Comparison of ENCODE assay signal across 10 cellular contexts in the genomic region with DNA sequence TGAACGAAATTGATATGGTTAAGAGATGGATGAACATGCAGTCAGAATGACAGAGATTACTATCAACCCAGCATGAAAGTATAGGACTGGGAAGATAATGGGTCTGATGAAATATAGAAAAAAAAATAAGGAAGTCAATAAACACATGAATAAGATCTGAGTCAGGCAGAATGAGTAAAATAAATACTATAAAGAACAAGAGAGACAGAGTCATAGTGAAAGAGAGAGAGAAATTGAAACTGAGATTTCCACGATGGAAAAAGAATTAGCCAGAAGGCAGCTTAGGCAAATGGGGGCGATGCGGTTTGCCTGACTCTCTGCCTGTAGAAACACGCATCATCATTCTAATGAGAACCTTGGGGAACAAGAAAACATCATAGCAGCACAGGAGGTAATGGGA. TPM values are rescaled to one million over a fixed set of nuclear protein-coding genes. Genes with fewer than 3 reads are reported as not detected.
DNase-seq lines count a peak whose midpoint lies in the region; ATAC-seq and TF ChIP-seq lines count a peak whose summit lies in the region.
"Had no signal": no experiment of that assay in that cellular context is flagged by ENCODE, and none has a peak within 500 bp of the region (broad histone marks: within the 10 kb centered on the region; RNA-seq: fewer than 3 reads in every experiment).

No MANE protein-coding gene starts in this region.

- DNase-seq in H4 (ENCODE audit: low spot score), result peak; percentile 55
- peak; percentile 68 for DNase-seq in IMR-90
- peak; percentile 62 for DNase-seq in fibroblast of peridontal ligament (ENCODE audit: extremely low read depth)
- no peak for DNase-seq in natural killer cell
- DNase-seq in DMS53 (lab: John Stamatoyannopoulos, UW), result no peak
- DNase-seq in DMS 273 treated with DMSO at 0.1 percent for 48 hours (lab: John Stamatoyannopoulos, UW), result no peak
- no peak for DNase-seq in coronary artery (ENCODE audit: low spot score)
- DNase-seq: effector memory CD4-positive, alpha-beta T cell had no signal

- peak overlapping the region; percentile 64 for H4K91ac ChIP-seq in IMR-90 (ENCODE audit: insufficient read depth, low read depth, low read length)

- no peak overlapping the region for H2AK9ac ChIP-seq in IMR-90 (replicated peaks; ENCODE audit: low read depth, low read length, poor library complexity)

- 0 out of 2 replicates have a peak overlapping the region, but pooled peaks have one; percentile 35 for H3K56ac ChIP-seq in IMR-90 (ENCODE audit: extremely low read depth, insufficient read depth, low read length)

- no peaks in the 10 kb centered on the region for H3K79me1 ChIP-seq in IMR-90 (ENCODE audit: low read depth in 1 of 2, low read length in 2 of 2)

- peaks cover 17 to 34% of the 10 kb centered on the region in 2 donors for H3K9me3 Mint-ChIP-seq in natural killer cell

- peak overlapping the region; percentile 91 for H2BK120ac ChIP-seq in IMR-90 (ENCODE audit: low read depth, low read length)

- H3K14ac ChIP-seq in IMR-90 (replicated peaks; ENCODE audit: low read depth, low read length), result peak overlapping the region; percentile 81; the same call in 1 of the 2 replicates

- dilution Hi-C loops in IMR-90 (cut with HindIII; ENCODE audit: low sequenced_read_pairs, unreplicated experiment), result no loop called here

- no peaks in the 10 kb centered on the region for H3K9me1 ChIP-seq in IMR-90 (ENCODE audit: insufficient read depth, low read length)

- TF ChIP-seq POLR2A in IMR-90 (IDR thresholded peaks at IDR 0.05; ENCODE audit: low read depth, low read length), result no peak

- no peaks in the 10 kb centered on the region for H3K9me3 ChIP-seq in IMR-90 (ENCODE audit: control insufficient read depth, insufficient read depth, low read length)

- H3K27ac ChIP-seq in IMR-90 (ENCODE audit: insufficient read depth, low read length) (peak overlapping the region; percentile 8; the same call in 1 of the 2 replicates), coronary artery (no peak overlapping the region)

- H3K4me3 ChIP-seq in IMR-90 (ENCODE audit: insufficient read depth, low read depth, low read length) (peak overlapping the region; percentile 18; the same call in 1 of the 2 replicates), coronary artery (no peak overlapping the region)
- H3K4me3 ChIP-seq: GM23338 had no signal

- peak overlapping the region; percentile 76 for H2AFZ ChIP-seq in IMR-90 (replicated peaks; ENCODE audit: low read length, poor library complexity)
- H2AFZ ChIP-seq: GM23338 had no signal

- WGBS in IMR-90 (ENCODE audit: extremely low coverage in 2 of 2, insufficient read length in 1 of 2), 2 experiments, result no CpG with 5 or more reads among the region's 5 CpGs

- no peak for TF ChIP-seq CTCF in IMR-90 (conservative IDR thresholded peaks at IDR 0.05; ENCODE audit: low read depth, low read length)
- TF ChIP-seq CTCF in natural killer cell (IDR thresholded peaks at IDR 0.05), result no peak
- TF ChIP-seq CTCF in coronary artery (IDR thresholded peaks at IDR 0.05), result no peak

- POLR2A ChIA-PET in IMR-90 (lab: Charles Lee; ENCODE audit: unreplicated experiment), result no interaction called here

- H3K27me3 Mint-ChIP-seq in natural killer cell (ENCODE audit: low read depth in 2 of 2), result no peaks in the 10 kb centered on the region

- H4K5ac ChIP-seq in IMR-90 (ENCODE audit: low read depth, low read length), result peak overlapping the region; percentile 6; the same call in 1 of the 2 replicates

- peak overlapping the region; percentile 54 for H3K23ac ChIP-seq in IMR-90 (ENCODE audit: low read depth, low read length)

- H3K4me1 Mint-ChIP-seq in natural killer cell, result no peaks in the 10 kb centered on the region

- peak overlapping the region; percentile 25 for H2BK5ac ChIP-seq in IMR-90 (ENCODE audit: low read depth, low read length, poor library complexity, severe bottlenecking)

- peak overlapping the region; percentile 43; the same call in 1 of the 2 replicates for H2AK5ac ChIP-seq in IMR-90 (ENCODE audit: low read depth, low read length)

- peaks cover 20% of the 10 kb centered on the region for H3K36me3 Mint-ChIP-seq in natural killer cell

- H4K20me1 ChIP-seq in IMR-90 (ENCODE audit: insufficient read depth, low read length), result no peaks in the 10 kb centered on the region

- no peaks in the 10 kb centered on the region; the same call in 1 of the 2 replicates for H3K4me1 ChIP-seq in IMR-90 (ENCODE audit: control insufficient read depth, insufficient read depth, low read length)

- H2BK15ac ChIP-seq in IMR-90 (ENCODE audit: low read depth, low read length), result peak overlapping the region; percentile 47; the same call in 1 of the 3 replicates

- peak overlapping the region in 1 of 2 experiments; percentile 78; a peak in 2 of 4 replicates for H4K8ac ChIP-seq in IMR-90 (ENCODE audit: low read depth in 2 of 2, low read length in 2 of 2)

- no peaks in the 10 kb centered on the region for H3K27me3 ChIP-seq in IMR-90 (ENCODE audit: control insufficient read depth, insufficient read depth, low read length)

- no peak for TF ChIP-seq RAD21 in IMR-90 (IDR thresholded peaks at IDR 0.05; ENCODE audit: low read length)

- peak overlapping the region; percentile 5; the same call in 1 of the 2 replicates for H3K18ac ChIP-seq in IMR-90 (ENCODE audit: low read depth, low read length)

- in situ Hi-C loops in IMR-90 (cut with MboI; ENCODE audit: low sequenced_read_pairs), result no loop called here

- H3K4ac ChIP-seq in IMR-90 (ENCODE audit: low read depth, low read length), result peak overlapping the region; percentile 86

- peak overlapping the region; percentile 84; the same call in 1 of the 2 replicates for H2BK20ac ChIP-seq in IMR-90 (ENCODE audit: low read depth, low read length)

- BruUV-seq in IMR-90 (replicated peaks; lab: Mats Ljungman, UMichigan), result no TSS peak

- H3K27ac Mint-ChIP-seq in natural killer cell, result no peak overlapping the region
- H3K27ac Mint-ChIP-seq: GM23338 had no signal

- no peak overlapping the region for H3K4me3 Mint-ChIP-seq in natural killer cell
- H3K4me3 Mint-ChIP-seq: GM23338 had no signal

- H3K36me3 ChIP-seq in IMR-90 (ENCODE audit: control insufficient read depth, insufficient read depth, low read length), result no peaks in the 10 kb centered on the region

- CTCF ChIA-PET in IMR-90 (lab: Yijun Ruan, JAX), result no interaction called here

- H3K9ac ChIP-seq in IMR-90 (ENCODE audit: low read depth, low read length), result peak overlapping the region; percentile 5; the same call in 1 of the 2 replicates

- peak; percentile 95 for ATAC-seq in GM18858 (IDR thresholded peaks at IDR 0.05; ENCODE audit: unreplicated experiment)
- peak; percentile 81 for ATAC-seq in IMR-90 (ENCODE audit: low read depth)
- ATAC-seq in natural killer cell, result no peak
- ATAC-seq: GM23338 had no signal

- peak overlapping the region; percentile 76 for H3K4me2 ChIP-seq in IMR-90 (ENCODE audit: low read depth, low read length)
- H3K4me2 ChIP-seq: GM23338 had no signal

- intact Hi-C loops in IMR-90 (cut with micrococcal nuclease) (loop anchor here (5.0 kb wide), 1 partner anchor 83 kb away; no protein-coding TSS in a partner anchor), natural killer cell (cut with micrococcal nuclease) (no loop called here)

TF ChIP-seq in IMR-90, 13 proteins besides CTCF, POLR2A, EP300 and RAD21:
- no peak for TF ChIP-seq MAZ (IDR thresholded peaks at IDR 0.05; ENCODE audit: borderline replicate concordance, low read depth, low read length)
- no peak for TF ChIP-seq RFX5 (IDR thresholded peaks at IDR 0.05; ENCODE audit: low read depth, low read length)
- peak; percentile 52; the same call in 1 of the 2 replicates for TF ChIP-seq FOS (IDR thresholded peaks at IDR 0.05; ENCODE audit: low read depth, low read length)
- TF ChIP-seq RCOR1 (IDR thresholded peaks at IDR 0.05; ENCODE audit: insufficient replicate concordance, low read length), result no peak
- TF ChIP-seq CEBPB (IDR thresholded peaks at IDR 0.05; ENCODE audit: low read depth, low read length), result peak; percentile 52; the same call in 1 of the 2 replicates
- TF ChIP-seq MAFK (IDR thresholded peaks at IDR 0.05; ENCODE audit: low read depth, low read length), result no peak

RNA-seq across cellular contexts. Expression of gene SEMA3D, which starts 26.6 kb away (rescaled TPM):
- total RNA-seq in H4 (2014; rRNA removed; shearing (Covaris generic)), result 35.3 and 58.8 TPM in 2 replicates
- total RNA-seq in IMR-90 (2012; rRNA removed), result 10.8 and 13.6 TPM in 2 replicates
- 2.7 and 2.9 TPM in 2 replicates for polyA plus RNA-seq in IMR-90 (2012; rRNA removed)
- 0.70 and 0.74 TPM in 2 replicates for polyA plus RNA-seq in IMR-90 (2012; cell fraction: cytosol; rRNA removed)
- 0.54 and 4.1 TPM in 2 replicates for polyA plus RNA-seq in IMR-90 (2012; cell fraction: nucleus; rRNA removed; ENCODE audit: low replicate concordance)
- not detected for total RNA-seq in natural killer cell

Comparison
In these comparisons a context has a peak if more than half of its experiments do, and no peak if none do; other contexts are left out.
1. ATAC-seq: peak in GM18858 (single experiment) and IMR-90 (single experiment); none in natural killer cell (0 of 3).
2. DNase-seq: peak in H4 (single experiment), IMR-90 (single experiment) and fibroblast of peridontal ligament (single experiment); none in natural killer cell (single experiment), DMS53 (single experiment), DMS 273 treated with DMSO at 0.1 percent for 48 hours (single experiment) and coronary artery (single experiment).
3. RNA of gene SEMA3D, which starts 26.6 kb away (total RNA-seq): 35.3 to 58.8 TPM in H4 and 10.8 to 13.6 TPM in IMR-90; not detected in natural killer cell; every median in the first group is over 10 times any median in the second.